ENCODE assay signal across 14 cellular contexts in genomic region chr17:1201132-1201702, GRCh38. TPM values are rescaled to one million over a fixed set of nuclear protein-coding genes. Genes with fewer than 3 reads are reported as not detected.
DNase-seq lines count a peak whose midpoint lies in the region; ATAC-seq and TF ChIP-seq lines count a peak whose summit lies in the region.
"Had no signal": no experiment of that assay in that cellular context is flagged by ENCODE, and none has a peak within 500 bp of the region (broad histone marks: within the 10 kb centered on the region; RNA-seq: fewer than 3 reads in every experiment).

No MANE protein-coding gene starts in this region.

- H3K27me3 Mint-ChIP-seq in T-helper 1 cell treated with Interleukin-12 subunit alpha and Interleukin-12 subunit beta and Interleukin-4 antibody, amounts not matched to agents 30 μg/mL and 1 μg/mL, for 36 hours (ENCODE audit: low read depth), result no peaks in the 10 kb centered on the region
- peaks cover 36% of the 10 kb centered on the region for H3K27me3 Mint-ChIP-seq in activated naive CD4-positive, alpha-beta T cell treated with anti-CD3 and anti-CD28 coated beads, Interleukin-2, amount 10 ng/mL, durations not matched to agents 7 days and 5 days
- H3K27me3 Mint-ChIP-seq: dendritic cell treated with granulocyte-macrophage colony-stimulating factor and Interleukin-4, amounts not matched to agents 40 ng/mL and 50 ng/mL, for 4 days had no signal

- no peak for TF ChIP-seq CTCF in GM06990 (IDR thresholded peaks at IDR 0.05; ENCODE audit: insufficient read depth, low read length, poor library complexity, severe bottlenecking)
- no peak for TF ChIP-seq CTCF in spleen (IDR thresholded peaks at IDR 0.05 in 8 of 11, conservative IDR thresholded peaks at IDR 0.05 in 3 of 11)

- peaks cover 1% of the 10 kb centered on the region for H3K36me3 Mint-ChIP-seq in T-helper 1 cell treated with Interleukin-12 subunit alpha and Interleukin-12 subunit beta and Interleukin-4 antibody, amounts not matched to agents 30 μg/mL and 1 μg/mL, for 36 hours (ENCODE audit: low read depth)
- H3K36me3 Mint-ChIP-seq in activated naive CD4-positive, alpha-beta T cell treated with anti-CD3 and anti-CD28 coated beads, Interleukin-2, amount 10 ng/mL, durations not matched to agents 7 days and 5 days, result peaks cover 1% of the 10 kb centered on the region

- peak overlapping the region; percentile 63 for H3K27ac Mint-ChIP-seq in T-helper 1 cell treated with Interleukin-12 subunit alpha and Interleukin-12 subunit beta and Interleukin-4 antibody, amounts not matched to agents 30 μg/mL and 1 μg/mL, for 36 hours
- peak overlapping the region; percentile 88 for H3K27ac Mint-ChIP-seq in activated naive CD4-positive, alpha-beta T cell treated with anti-CD3 and anti-CD28 coated beads, Interleukin-2, amount 10 ng/mL, durations not matched to agents 7 days and 5 days

- H3K4me1 Mint-ChIP-seq in T-helper 1 cell treated with Interleukin-12 subunit alpha and Interleukin-12 subunit beta and Interleukin-4 antibody, amounts not matched to agents 30 μg/mL and 1 μg/mL, for 36 hours (ENCODE audit: low read depth), result peaks cover 31% of the 10 kb centered on the region
- H3K4me1 Mint-ChIP-seq in activated naive CD4-positive, alpha-beta T cell treated with anti-CD3 and anti-CD28 coated beads, Interleukin-2, amount 10 ng/mL, durations not matched to agents 7 days and 5 days, result peaks cover 57% of the 10 kb centered on the region

- H3K9me3 Mint-ChIP-seq in T-helper 1 cell treated with Interleukin-12 subunit alpha and Interleukin-12 subunit beta and Interleukin-4 antibody, amounts not matched to agents 30 μg/mL and 1 μg/mL, for 36 hours, result no peaks in the 10 kb centered on the region
- no peaks in the 10 kb centered on the region for H3K9me3 Mint-ChIP-seq in activated naive CD4-positive, alpha-beta T cell treated with anti-CD3 and anti-CD28 coated beads, Interleukin-2, amount 10 ng/mL, durations not matched to agents 7 days and 5 days
- H3K9me3 Mint-ChIP-seq: dendritic cell treated with granulocyte-macrophage colony-stimulating factor and Interleukin-4, amounts not matched to agents 40 ng/mL and 50 ng/mL, for 4 days had no signal

- WGBS in spleen, 5 donors, result 50 to 71% (median 59%) methylated on average over 24 to 25 of the region's 25 CpGs

- H3K4me3 ChIP-seq in GM06990 (replicated peaks; ENCODE audit: low read depth, low read length), result no peak overlapping the region
- H3K4me3 ChIP-seq in spleen, result peak overlapping the region in 1 of 8 donors; percentile 18
- H3K4me3 ChIP-seq: gastrocnemius medialis, pancreas had no signal

- DNase-seq in GM06990 (ENCODE audit: extremely low read depth, insufficient read length), result peak; percentile 57
- peak; percentile 73 for DNase-seq in activated naive CD4-positive, alpha-beta T cell treated with anti-CD3 and anti-CD28 coated beads, Interleukin-2, amount 10 ng/mL, durations not matched to agents 7 days and 5 days
- DNase-seq in spleen, result peak; percentile 91
- no peak for DNase-seq in cerebellar cortex (ENCODE audit: low spot score)
- no peak for DNase-seq in SK-N-DZ (ENCODE audit: low spot score)
- DNase-seq: gastrocnemius medialis, NCI-H1417 treated with DMSO at 0.1 percent for 48 hours, pancreas, trophoblast cell had no signal

- peak overlapping the region; percentile 20 to 82 (median 55) for H3K27ac ChIP-seq in spleen
- H3K27ac ChIP-seq: gastrocnemius medialis, pancreas had no signal

- H3K4me3 Mint-ChIP-seq in T-helper 1 cell treated with Interleukin-12 subunit alpha and Interleukin-12 subunit beta and Interleukin-4 antibody, amounts not matched to agents 30 μg/mL and 1 μg/mL, for 36 hours, result peak overlapping the region; percentile 51
- no peak overlapping the region for H3K4me3 Mint-ChIP-seq in activated naive CD4-positive, alpha-beta T cell treated with anti-CD3 and anti-CD28 coated beads, Interleukin-2, amount 10 ng/mL, durations not matched to agents 7 days and 5 days

- no peak for TF ChIP-seq POLR2A in spleen (IDR thresholded peaks at IDR 0.05)

- no peaks in the 10 kb centered on the region for H3K36me3 ChIP-seq in GM06990 (ENCODE audit: control insufficient read depth, insufficient read depth, low read length)
- no peaks in the 10 kb centered on the region for H3K36me3 ChIP-seq in spleen
- H3K36me3 ChIP-seq: gastrocnemius medialis, pancreas had no signal

- no peaks in the 10 kb centered on the region for H3K9me3 ChIP-seq in spleen
- H3K9me3 ChIP-seq: gastrocnemius medialis, pancreas had no signal

- intact Hi-C loops in spleen (cut with DNase I; ENCODE audit: low total_unique reads), result no loop called here

- H3K27me3 ChIP-seq in GM06990 (replicated peaks; ENCODE audit: control insufficient read depth, insufficient read depth, low read length) (no peaks in the 10 kb centered on the region), spleen (replicated peaks in 1 of 7) (no peaks in the 10 kb centered on the region)
- H3K27me3 ChIP-seq: pancreas had no signal

- peaks cover 34 to 96% (median 72%) of the 10 kb centered on the region in 6 donors for H3K4me1 ChIP-seq in spleen
- H3K4me1 ChIP-seq: gastrocnemius medialis, pancreas had no signal

- ATAC-seq in HG02678 (IDR thresholded peaks at IDR 0.05; ENCODE audit: unreplicated experiment) (no peak), GM21717 (IDR thresholded peaks at IDR 0.05; ENCODE audit: unreplicated experiment) (no peak)
- ATAC-seq: gastrocnemius medialis, left colon, pancreas had no signal

- CTCF ChIA-PET in activated naive CD4-positive, alpha-beta T cell treated with anti-CD3 and anti-CD28 coated beads, Interleukin-2, amount 10 ng/mL, durations not matched to agents 7 days and 5 days (lab: Charles Lee), result interaction anchor here (1.0 to 1.6 kb wide), 3 partner anchors 14 to 131 kb away, joined by 3 to 7 read pairs (median 3); no protein-coding TSS in a partner anchor

RNA-seq across cellular contexts. Expression of gene ABR, which starts 21.4 kb away (rescaled TPM):
- 100 to 1,000 TPM; 113 to 183 (median 136) TPM for total RNA-seq in spleen
- polyA plus RNA-seq in spleen, result 10 to 100 TPM; 18.5 to 50.1 (median 22.2) TPM
- 17.6 and 19.4 TPM in 2 replicates for polyA plus RNA-seq in SK-N-DZ (2014; cell fraction: cytosol; rRNA removed)
- 13.4 and 20.1 TPM in 2 replicates for polyA plus RNA-seq in SK-N-DZ (2014; cell fraction: nucleus; rRNA removed)

Comparison
In these comparisons a context has a peak if more than half of its experiments do, and no peak if none do; other contexts are left out.
1. DNase-seq: peak in GM06990 (single experiment), activated naive CD4-positive, alpha-beta T cell treated with anti-CD3 and anti-CD28 coated beads, Interleukin-2, amount 10 ng/mL, durations not matched to agents 7 days and 5 days (single experiment) and spleen (single experiment); none in cerebellar cortex (single experiment) and SK-N-DZ (single experiment).